8 cellular contexts compared by ENCODE assay signal in the genomic region with DNA sequence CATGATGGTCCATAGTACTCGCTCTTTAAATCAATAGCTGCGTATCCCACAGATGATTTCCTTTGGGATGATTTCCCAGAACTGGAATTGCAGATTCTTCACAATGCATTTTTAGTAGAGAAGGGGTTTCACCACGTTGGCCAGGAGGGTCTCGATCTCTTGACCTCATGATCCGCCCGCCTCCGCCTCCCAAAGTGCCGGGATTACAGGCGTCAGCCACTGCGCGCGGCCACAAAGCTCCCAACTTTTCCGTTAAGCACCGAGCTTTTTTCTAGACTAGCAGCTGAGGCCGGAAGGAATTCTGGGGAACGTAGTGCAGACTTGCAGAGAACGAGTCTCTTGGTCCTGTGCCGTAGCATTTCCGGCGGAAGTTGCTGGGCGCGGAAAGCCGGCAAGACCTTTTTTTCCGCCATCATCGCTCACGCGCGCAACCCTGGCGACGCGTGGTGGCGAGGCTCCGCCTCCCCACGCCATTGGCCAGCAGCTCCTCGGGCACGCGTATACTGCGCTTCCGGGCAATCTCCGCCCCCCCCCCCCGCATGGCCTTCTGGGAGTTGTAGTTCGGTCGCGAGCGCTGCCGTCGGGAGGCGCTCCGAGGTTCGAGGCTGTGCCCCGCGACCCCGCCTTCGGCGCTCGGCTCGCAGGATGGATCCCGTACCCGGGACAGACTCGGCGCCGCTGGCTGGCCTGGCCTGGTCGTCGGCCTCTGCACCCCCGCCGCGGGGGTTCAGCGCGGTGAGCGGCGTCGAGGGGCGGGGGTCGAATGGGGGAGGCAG. TPM values are rescaled to one million over a fixed set of nuclear protein-coding genes. Genes with fewer than 3 reads are reported as not detected.
DNase-seq lines count a peak whose midpoint lies in the region; ATAC-seq and TF ChIP-seq lines count a peak whose summit lies in the region.

A gene (plus strand): TSS at position 557 of the 776 bp plus-strand sequence. CDS start 89 bp downstream, at position 646.

- H3K9me2 ChIP-seq in Karpas-422 (replicated peaks; ENCODE audit: insufficient read depth, low read length): no peaks in the 10 kb centered on the region

- H3K4me2 ChIP-seq in Karpas-422 (ENCODE audit: low read depth, low read length, poor library complexity, severe bottlenecking): peak within 1 kb of the TSS; percentile 95

- no peaks in the 10 kb centered on the region for H4K20me1 ChIP-seq in Karpas-422 (ENCODE audit: insufficient read depth, low read depth, low read length)

- no peak for TF ChIP-seq CTCF in esophagus muscularis mucosa (IDR thresholded peaks at IDR 0.05)

- H3K27ac ChIP-seq in Karpas-422 (ENCODE audit: low read length): peak within 1 kb of the TSS; percentile 71
- peak within 1 kb of the TSS; percentile 78 to 86 (median 80) for H3K27ac ChIP-seq in esophagus muscularis mucosa (replicated peaks in 1 of 4)
- H3K27ac ChIP-seq in muscle layer of duodenum (ENCODE audit: low read length): peak within 1 kb of the TSS; percentile 72

- H3K36me3 ChIP-seq in Karpas-422 (ENCODE audit: insufficient read depth, low read length): no peaks in the 10 kb centered on the region
- peaks cover 0 to 19% (median 15%) of the 10 kb centered on the region in 4 donors for H3K36me3 ChIP-seq in esophagus muscularis mucosa
- H3K36me3 ChIP-seq in muscle layer of duodenum (ENCODE audit: control insufficient read depth in 1 of 2, insufficient read depth in 2 of 2, low read length in 2 of 2): no peaks in the 10 kb centered on the region

- H2AFZ ChIP-seq in Karpas-422 (ENCODE audit: low read length): peak within 1 kb of the TSS; percentile 80; the same call in 1 of the 2 replicates

- H3K27me3 ChIP-seq in Karpas-422 (ENCODE audit: low read length): no peaks in the 10 kb centered on the region
- H3K27me3 ChIP-seq in esophagus muscularis mucosa: peaks cover 0 to 21% (median 0%) of the 10 kb centered on the region in 4 donors
- no peaks in the 10 kb centered on the region for H3K27me3 ChIP-seq in muscle layer of duodenum (ENCODE audit: low read depth, low read length)

- TF ChIP-seq EP300 in esophagus muscularis mucosa (IDR thresholded peaks at IDR 0.05): no peak

- ATAC-seq in GM21786 (IDR thresholded peaks at IDR 0.05; ENCODE audit: unreplicated experiment): peak; percentile 86

- H3K9me3 ChIP-seq in Karpas-422 (ENCODE audit: low read length) (no peaks in the 10 kb centered on the region), esophagus muscularis mucosa (no peaks in the 10 kb centered on the region), muscle layer of duodenum (ENCODE audit: control insufficient read depth in 1 of 2, low read length in 2 of 2) (no peaks in the 10 kb centered on the region)

- WGBS in esophagus muscularis mucosa: under 1% methylated on average over 29 of the region's 74 CpGs

- H3K4me1 ChIP-seq in Karpas-422 (ENCODE audit: low read length): peaks cover 23% of the 10 kb centered on the region
- peaks cover 8 to 21% (median 19%) of the 10 kb centered on the region in 4 donors for H3K4me1 ChIP-seq in esophagus muscularis mucosa
- H3K4me1 ChIP-seq in muscle layer of duodenum (ENCODE audit: control insufficient read depth in 1 of 2, insufficient read depth in 2 of 2, low read length in 2 of 2): peaks cover 6 to 15% of the 10 kb centered on the region in 2 donors

- DNase-seq in DMS153 treated with DMSO at 0.1 percent for 48 hours (lab: John Stamatoyannopoulos, UW; ENCODE audit: unreplicated experiment): peak; percentile 91
- peak; percentile 99 for DNase-seq in Karpas-422
- DNase-seq in RKO (ENCODE audit: low spot score): peak; percentile 100
- peak; percentile 95 for DNase-seq in activated T-helper 1 cell treated with Interleukin-2 at 50 U/mL for 16 hours (ENCODE audit: low read depth)
- DNase-seq in esophagus muscularis mucosa (ENCODE audit: extremely low spot score): peak; percentile 99
- peak; percentile 91 to 94 for DNase-seq in stimulated activated CD8-positive, alpha-beta memory T cell treated with anti-CD3 and anti-CD28 coated beads, Interleukin-7, amount 100 ng/mL, for 4 hours (ENCODE audit: low read depth in 2 of 2)

- TF ChIP-seq POLR2A in esophagus muscularis mucosa (IDR thresholded peaks at IDR 0.05; ENCODE audit: low read depth): no peak

- H3K4me3 ChIP-seq in Karpas-422 (ENCODE audit: low read length): peak within 1 kb of the TSS; percentile 80
- peak within 1 kb of the TSS; percentile 68 to 89 (median 82) for H3K4me3 ChIP-seq in esophagus muscularis mucosa
- peak within 1 kb of the TSS; percentile 73 to 83 for H3K4me3 ChIP-seq in muscle layer of duodenum (ENCODE audit: low read depth in 1 of 2, low read length in 2 of 2)

- no peaks in the 10 kb centered on the region for H3K79me2 ChIP-seq in Karpas-422 (ENCODE audit: low read length)

- H3K9ac ChIP-seq in Karpas-422 (ENCODE audit: low read length): peak within 1 kb of the TSS; percentile 83

- intact Hi-C loops in esophagus muscularis mucosa (cut with DNase I): no loop called here

RNA-seq across cellular contexts. Expression of the gene that starts here (rescaled TPM):
- total RNA-seq in Karpas-422 (2014; rRNA removed; shearing (Covaris generic); ENCODE audit: low replicate concordance): 44.7 and 55.2 TPM in 2 replicates
- 10 to 100 TPM; 24.5 to 66.1 (median 56.1) TPM for total RNA-seq in esophagus muscularis mucosa

Comparison
In these comparisons a context has a peak if more than half of its experiments do, and no peak if none do; other contexts are left out.
1. Peak in every context shown above with its lines: DNase-seq, ATAC-seq, H3K4me3 ChIP-seq and H3K27ac ChIP-seq.